Comparison of ENCODE assay signal across 1 cellular context in the genomic region with DNA sequence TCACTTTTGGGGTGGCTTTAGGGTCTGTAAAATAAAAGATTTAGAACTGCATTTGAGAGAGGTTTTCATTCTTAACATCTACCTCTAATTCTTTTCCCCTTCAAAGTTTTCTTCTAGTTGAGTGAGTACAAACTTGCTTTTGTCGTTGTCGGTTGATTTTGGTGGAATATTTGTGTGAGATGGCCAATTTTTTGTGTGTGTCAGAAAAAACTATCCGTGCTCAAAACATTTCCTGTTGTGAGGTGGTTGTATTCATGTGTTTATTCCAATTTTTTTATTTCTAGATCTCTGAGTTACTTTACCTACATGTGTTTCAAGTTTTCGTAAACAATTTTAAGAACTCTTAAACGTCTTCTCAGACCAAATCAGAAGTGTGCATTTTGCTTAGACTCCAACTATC.
TF ChIP-seq lines count a peak whose summit lies in the region.

No MANE protein-coding gene starts in this region.

TF ChIP-seq in HCT116, 20 proteins besides CTCF, POLR2A, EP300 and RAD21 (continued from another document):
- TF ChIP-seq, protein P1, sequence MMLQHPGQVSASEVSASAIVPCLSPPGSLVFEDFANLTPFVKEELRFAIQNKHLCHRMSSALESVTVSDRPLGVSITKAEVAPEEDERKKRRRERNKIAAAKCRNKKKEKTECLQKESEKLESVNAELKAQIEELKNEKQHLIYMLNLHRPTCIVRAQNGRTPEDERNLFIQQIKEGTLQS (IDR thresholded peaks at IDR 0.05): no peak
- TF ChIP-seq SRF (IDR thresholded peaks at IDR 0.05; ENCODE audit: low read depth): no peak
- no peak for TF ChIP-seq SP1 (IDR thresholded peaks at IDR 0.05; ENCODE audit: low read depth)
- TF ChIP-seq ZNF274 (IDR thresholded peaks at IDR 0.05; ENCODE audit: low read depth, low read length): no peak
